Comparison of ENCODE assay signal across 7 cellular contexts in the genomic region with DNA sequence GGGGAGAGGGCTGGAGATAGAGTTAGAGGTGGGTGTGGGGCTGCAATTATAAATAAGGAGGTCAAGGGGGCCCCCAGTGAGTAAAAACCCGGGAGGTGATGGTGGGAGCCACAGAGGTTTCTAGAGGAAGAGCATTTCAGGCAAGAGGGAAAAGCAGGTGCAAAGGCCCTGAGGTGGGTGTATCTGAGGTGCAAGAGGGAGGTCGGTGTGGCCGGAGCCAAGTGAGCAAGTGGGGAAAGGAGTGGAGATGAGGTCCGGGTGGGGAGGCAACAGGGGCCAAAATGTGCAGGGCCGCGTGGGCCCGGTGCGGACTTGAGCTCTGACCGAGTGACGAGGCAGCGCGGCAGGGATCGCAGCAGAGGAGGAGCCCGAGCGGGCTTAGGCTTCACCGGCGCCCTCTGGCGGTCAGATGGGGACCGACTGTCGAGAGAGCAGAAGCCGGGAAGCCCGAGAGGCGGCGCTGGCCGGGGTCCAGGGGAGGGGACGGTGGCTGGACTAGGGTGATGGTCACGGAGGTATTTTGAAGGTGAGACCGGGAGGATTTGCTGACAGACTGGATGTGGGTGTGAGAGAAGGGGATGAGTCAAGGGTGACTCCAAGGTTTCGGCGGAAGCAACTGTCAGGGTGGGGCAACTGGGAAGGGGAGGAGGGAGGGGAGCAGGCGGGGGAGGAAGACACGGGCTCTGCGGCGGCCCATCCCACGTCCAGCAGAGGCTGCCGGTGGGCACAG. TPM values are rescaled to one million over a fixed set of nuclear protein-coding genes. Genes with fewer than 3 reads are reported as not detected.
A peak's percentile ranks its signal among the peaks of the same experiment; 100 is the strongest.
DNase-seq lines count a peak whose midpoint lies in the region; ATAC-seq, FAIRE-seq and TF ChIP-seq lines count a peak whose summit lies in the region.

No MANE protein-coding gene starts in this region.

- H3K4me3 ChIP-seq in astrocyte (ENCODE audit: insufficient read depth, low read depth, low read length) (peak overlapping the region; percentile 38), hepatocyte (no peak overlapping the region), retinal pigment epithelial cell (ENCODE audit: low read length) (peak overlapping the region; percentile 45)

- peak overlapping the region; percentile 31 for H3K9ac ChIP-seq in astrocyte (ENCODE audit: low read length)

- DNase-seq in GM12892 (ENCODE audit: insufficient read length) (peak; percentile 93), NCI-H1694 (lab: John Stamatoyannopoulos, UW) (peak; percentile 83), T-helper 9 cell (peak; percentile 94), astrocyte (ENCODE audit: low read depth) (peak; percentile 49), hepatocyte (ENCODE audit: low spot score) (peak; percentile 96), retinal pigment epithelial cell (ENCODE audit: low read depth) (peak; percentile 28)

- H3K4me3 Mint-ChIP-seq in astrocyte (ENCODE audit: unreplicated experiment): no peak overlapping the region

- H3K36me3 ChIP-seq in astrocyte (ENCODE audit: insufficient read depth, low read length) (no peaks in the 10 kb centered on the region), hepatocyte (replicated peaks; ENCODE audit: insufficient read depth, low read depth) (no peaks in the 10 kb centered on the region)

- peaks cover 2% of the 10 kb centered on the region for H3K4me1 Mint-ChIP-seq in astrocyte (ENCODE audit: low read depth, unreplicated experiment)

- no peaks in the 10 kb centered on the region for H3K36me3 Mint-ChIP-seq in astrocyte (ENCODE audit: low read depth, unreplicated experiment)

- TF ChIP-seq POLR2A in GM12892 (IDR thresholded peaks at IDR 0.05; ENCODE audit: low read depth, low read length): no peak

- no peak overlapping the region for H3K27ac ChIP-seq in astrocyte (ENCODE audit: low read depth, low read length)
- H3K27ac ChIP-seq in hepatocyte: no peak overlapping the region

- FAIRE-seq in GM12892 (lab: Jason Lieb, UNC): peak; percentile 82
- no peak for FAIRE-seq in astrocyte (lab: Jason Lieb, UNC)

- TF ChIP-seq CTCF in astrocyte (IDR thresholded peaks at IDR 0.05; ENCODE audit: insufficient read depth, low read depth, low read length): peak; percentile 56
- TF ChIP-seq CTCF in hepatocyte (IDR thresholded peaks at IDR 0.05; ENCODE audit: poor library complexity): peak; percentile 99
- TF ChIP-seq CTCF in retinal pigment epithelial cell (conservative IDR thresholded peaks at IDR 0.05; ENCODE audit: low read depth, low read length): peak; percentile 88

- H3K27me3 ChIP-seq in astrocyte (ENCODE audit: insufficient read depth, low read length): no peaks in the 10 kb centered on the region
- no peaks in the 10 kb centered on the region for H3K27me3 ChIP-seq in hepatocyte

- H3K9me3 Mint-ChIP-seq in astrocyte (ENCODE audit: unreplicated experiment): no peaks in the 10 kb centered on the region

- H3K4me2 ChIP-seq in astrocyte (ENCODE audit: low read length) (peak overlapping the region; percentile 84), hepatocyte (peak overlapping the region; percentile 80)

- H2AFZ ChIP-seq in astrocyte (ENCODE audit: low read depth, low read length): peak overlapping the region; percentile 88
- H2AFZ ChIP-seq in hepatocyte: peak overlapping the region; percentile 67

- H3K79me2 ChIP-seq in astrocyte (ENCODE audit: insufficient read depth, low read length) (no peaks in the 10 kb centered on the region), hepatocyte (no peaks in the 10 kb centered on the region)

- 15% methylated on average over 14 of the region's 36 CpGs for WGBS in hepatocyte (ENCODE audit: low lambda C conversion rate, missing lambda C conversion rate)

- no peak for ATAC-seq in GM21367 (IDR thresholded peaks at IDR 0.05; ENCODE audit: unreplicated experiment)

- no peaks in the 10 kb centered on the region for H3K9me3 ChIP-seq in astrocyte (ENCODE audit: insufficient read depth, low read depth, low read length)
- H3K9me3 ChIP-seq in hepatocyte (ENCODE audit: low read depth): no peaks in the 10 kb centered on the region

- peaks cover 10% of the 10 kb centered on the region for H3K27me3 Mint-ChIP-seq in astrocyte (ENCODE audit: low read depth, unreplicated experiment)

- H3K27ac Mint-ChIP-seq in astrocyte (ENCODE audit: unreplicated experiment): peak overlapping the region; percentile 62

- H3K4me1 ChIP-seq in astrocyte (ENCODE audit: insufficient read depth, low read length) (peaks cover 7% of the 10 kb centered on the region), hepatocyte (ENCODE audit: insufficient read depth) (no peaks in the 10 kb centered on the region)

- no peaks in the 10 kb centered on the region for H4K20me1 ChIP-seq in astrocyte (ENCODE audit: insufficient read depth, low read length)
- H4K20me1 ChIP-seq in hepatocyte (ENCODE audit: insufficient read depth, poor library complexity, severe bottlenecking): no peaks in the 10 kb centered on the region

- no peaks in the 10 kb centered on the region for H3K9me2 ChIP-seq in hepatocyte (replicated peaks; ENCODE audit: insufficient read depth)

RNA-seq across cellular contexts. Expression of a gene that starts 17.7 kb away (rescaled TPM):
- not detected for polyA plus RNA-seq in GM12892 (2012; ENCODE audit: missing spikeins)
- total RNA-seq in astrocyte: not detected in 2 replicates
- total RNA-seq in hepatocyte: not detected in 2 replicates
- polyA plus RNA-seq in hepatocyte: 0.30 TPM in 1 of 2 replicates, not detected in the other

RNA-seq across cellular contexts. Expression of a gene that starts 26.0 kb away (rescaled TPM):
- 0.93 TPM for polyA plus RNA-seq in GM12892 (2012; ENCODE audit: missing spikeins)
- total RNA-seq in astrocyte (1.3 and 1.7 TPM in 2 replicates), hepatocyte (13.8 and 22.2 TPM in 2 replicates)
- polyA plus RNA-seq in hepatocyte: 12.4 and 16.1 TPM in 2 replicates

RNA-seq across cellular contexts. Expression of a gene that starts 30.1 kb away (rescaled TPM):
- polyA plus RNA-seq in GM12892 (2012; ENCODE audit: missing spikeins): 2,410 TPM
- 1,046 and 1,102 TPM in 2 replicates for total RNA-seq in astrocyte
- 1,372 and 1,462 TPM in 2 replicates for total RNA-seq in hepatocyte
- polyA plus RNA-seq in hepatocyte: 616 and 623 TPM in 2 replicates

RNA-seq across cellular contexts. Expression of a gene that starts 30.5 kb away (rescaled TPM):
- polyA plus RNA-seq in GM12892 (2012; ENCODE audit: missing spikeins): 7.0 TPM
- total RNA-seq in astrocyte: 25.4 and 29.4 TPM in 2 replicates
- 45.2 and 56.7 TPM in 2 replicates for total RNA-seq in hepatocyte
- polyA plus RNA-seq in hepatocyte: 39.4 and 48.2 TPM in 2 replicates

RNA-seq across cellular contexts. Expression of a gene that starts 36.9 kb away (rescaled TPM):
- 0.98 TPM for polyA plus RNA-seq in GM12892 (2012; ENCODE audit: missing spikeins)
- total RNA-seq in astrocyte: 0.31 TPM in 1 of 2 replicates, not detected in the other
- not detected in 2 replicates for total RNA-seq in hepatocyte
- polyA plus RNA-seq in hepatocyte: 0.43 and 0.79 TPM in 2 replicates

Comparison
In these comparisons a context has a peak if more than half of its experiments do, and no peak if none do; other contexts are left out.
1. DNase-seq: peak in every context shown above with its lines; median percentile 96 in hepatocyte; 94 in T-helper 9 cell; 93 in GM12892; 83 in NCI-H1694; 49 in astrocyte; 28 in retinal pigment epithelial cell.